Comparison of ENCODE assay signal across 17 cellular contexts in genomic region chr13:32535748-32536147, GRCh38. TPM values are rescaled to one million over a fixed set of nuclear protein-coding genes. Genes with fewer than 3 reads are reported as not detected.
DNase-seq lines count a peak whose midpoint lies in the region; ATAC-seq, FAIRE-seq and TF ChIP-seq lines count a peak whose summit lies in the region.
"Had no signal": no experiment of that assay in that cellular context is flagged by ENCODE, and none has a peak within 500 bp of the region (broad histone marks: within the 10 kb centered on the region; RNA-seq: fewer than 3 reads in every experiment).

No MANE protein-coding gene starts in this region.

- 86 to 98% (median 94%) methylated on average over 2 of the region's 2 CpGs for WGBS in small intestine, 3 donors
- WGBS in lower leg skin, 2 donors = 92 to 93% methylated on average over 2 of the region's 2 CpGs

- peak overlapping the region in 6 of 7 donors; percentile 0 to 80 (median 40) for H3K27ac Mint-ChIP-seq in CD4-positive, alpha-beta memory T cell
- H3K27ac Mint-ChIP-seq in activated T-helper 2 cell treated with anti-CD3 and anti-CD28 coated beads, Interferon-gamma antibody, Interleukin-2, Interleukin-4, amounts not matched to agents 10 μg/mL and 5 μg/mL and 100 μg/mL, durations not matched to agents 14 hours and 24 hours and 36 hours = peak overlapping the region; percentile 76
- peak overlapping the region in 8 of 9 donors; percentile 3 to 69 (median 16) for H3K27ac Mint-ChIP-seq in naive thymus-derived CD4-positive, alpha-beta T cell

- H3K9me3 ChIP-seq in BLaER1 treated with 17β-estradiol and CSF1 and Interleukin-3, amounts not matched to agents 10 nM and 100 nM (replicated peaks in 1 of 11) = peaks cover 0 to 27% (median 13%) of the 10 kb centered on the region in 11 experiments; a peak in 12 of 22 replicates
- H3K9me3 ChIP-seq in CD4-positive, alpha-beta memory T cell (ENCODE audit: control insufficient read depth in 1 of 2, low read length in 2 of 2) = no peaks in the 10 kb centered on the region
- H3K9me3 ChIP-seq in naive thymus-derived CD4-positive, alpha-beta T cell (ENCODE audit: control insufficient read depth in 2 of 3, low read length in 3 of 3) = no peaks in the 10 kb centered on the region
- H3K9me3 ChIP-seq in small intestine (ENCODE audit: control insufficient read depth, low read depth) = no peaks in the 10 kb centered on the region
- H3K9me3 ChIP-seq: MG63, tibial nerve had no signal

- H3K4me3 ChIP-seq in BLaER1 treated with 17β-estradiol and CSF1 and Interleukin-3, amounts not matched to agents 10 nM and 100 nM = peak overlapping the region in 1 of 10 experiments; percentile 3; a peak in 2 of 20 replicates
- H3K4me3 ChIP-seq in CD4-positive, alpha-beta memory T cell (ENCODE audit: low read length in 2 of 2) = no peak overlapping the region
- peak overlapping the region; percentile 18 for H3K4me3 ChIP-seq in naive thymus-derived CD4-positive, alpha-beta T cell (ENCODE audit: low read length)
- H3K4me3 ChIP-seq in small intestine (ENCODE audit: low read depth in 1 of 2, low read length in 2 of 2) (no peak overlapping the region), lower leg skin (ENCODE audit: low read depth, poor library complexity, severe bottlenecking) (no peak overlapping the region)
- H3K4me3 ChIP-seq: MG63, tibial nerve had no signal

- H3K9me3 Mint-ChIP-seq in CD4-positive, alpha-beta memory T cell = no peaks in the 10 kb centered on the region
- no peaks in the 10 kb centered on the region for H3K9me3 Mint-ChIP-seq in activated T-helper 2 cell treated with anti-CD3 and anti-CD28 coated beads, Interferon-gamma antibody, Interleukin-2, Interleukin-4, amounts not matched to agents 10 μg/mL and 5 μg/mL and 100 μg/mL, durations not matched to agents 14 hours and 24 hours and 36 hours
- H3K9me3 Mint-ChIP-seq in naive thymus-derived CD4-positive, alpha-beta T cell = peaks cover 0 to 5% (median 0%) of the 10 kb centered on the region in 11 donors
- H3K9me3 Mint-ChIP-seq: CD14-positive monocyte had no signal

- CTCF ChIA-PET in CD4-positive, alpha-beta memory T cell (lab: Charles Lee; ENCODE audit: partially characterized antibody) = interaction anchor here (1.2 kb wide), 1 partner anchor 133 kb away, joined by 3 read pairs; no protein-coding TSS in a partner anchor
- CTCF ChIA-PET in naive thymus-derived CD4-positive, alpha-beta T cell (lab: Charles Lee) = no interaction called here

- H3K27ac ChIP-seq in BLaER1 treated with 17β-estradiol and CSF1 and Interleukin-3, amounts not matched to agents 10 nM and 100 nM = no peak overlapping the region
- H3K27ac ChIP-seq in CD4-positive, alpha-beta memory T cell (ENCODE audit: low read depth, low read length) = no peak overlapping the region
- H3K27ac ChIP-seq in naive thymus-derived CD4-positive, alpha-beta T cell (ENCODE audit: low read depth, low read length) = no peak overlapping the region
- no peak overlapping the region for H3K27ac ChIP-seq in small intestine (ENCODE audit: low read depth in 1 of 2, low read length in 1 of 2)
- H3K27ac ChIP-seq: tibial nerve had no signal

- intact Hi-C loops in CD4-positive, alpha-beta memory T cell (cut with micrococcal nuclease) = loop anchor here (10.0 kb wide), 2 partner anchors 1279 to 1331 kb away; partner anchors contain the start of gene RFC3
- intact Hi-C loops in activated T-helper 2 cell treated with anti-CD3 and anti-CD28 coated beads, Interferon-gamma antibody, Interleukin-2, Interleukin-4, amounts not matched to agents 10 μg/mL and 5 μg/mL and 100 μg/mL, durations not matched to agents 14 hours and 24 hours and 36 hours (cut with micrococcal nuclease) = loop anchor here (10.0 kb wide), 1 partner anchor 501 kb away; the partner anchor contains the start of gene FRY
- intact Hi-C loops in naive thymus-derived CD4-positive, alpha-beta T cell (cut with micrococcal nuclease) = loop anchor here (5.0 to 10.0 kb wide), 11 partner anchors 68 to 1371 kb away; partner anchors contain the start of genes FRY (in 1 of the 2), HSPH1 (in 1 of the 2) and RFC3 (in 1 of the 2)
- intact Hi-C loops in lower leg skin (cut with DNase I; ENCODE audit: low total_unique reads) = no loop called here

- no peak for TF ChIP-seq CTCF in lower leg skin (IDR thresholded peaks at IDR 0.05)

- POLR2A ChIA-PET in CD4-positive, alpha-beta memory T cell (lab: Charles Lee; ENCODE audit: partially characterized antibody) = no interaction called here
- POLR2A ChIA-PET in naive thymus-derived CD4-positive, alpha-beta T cell (lab: Charles Lee) = interaction anchor here (0.7 kb wide), 1 partner anchor 13 kb away, joined by 3 read pairs; no protein-coding TSS in a partner anchor

- no peak for TF ChIP-seq POLR2A in lower leg skin (IDR thresholded peaks at IDR 0.05)

- H3K9ac ChIP-seq in BLaER1 treated with 17β-estradiol and CSF1 and Interleukin-3, amounts not matched to agents 10 nM and 100 nM = no peak overlapping the region; a peak in 1 of 22 replicates

- H3K4me1 ChIP-seq in BLaER1 treated with 17β-estradiol and CSF1 and Interleukin-3, amounts not matched to agents 10 nM and 100 nM = peaks cover 15 to 72% (median 35%) of the 10 kb centered on the region in 10 experiments; a peak in 18 of 20 replicates
- H3K4me1 ChIP-seq in CD4-positive, alpha-beta memory T cell (ENCODE audit: insufficient read depth, low read length) = peaks cover 69% of the 10 kb centered on the region
- H3K4me1 ChIP-seq in naive thymus-derived CD4-positive, alpha-beta T cell (ENCODE audit: control insufficient read depth in 2 of 2, insufficient read depth in 2 of 2, low read length in 2 of 2) = peaks cover 52 to 58% of the 10 kb centered on the region in 2 donors
- peaks cover 0 to 7% of the 10 kb centered on the region in 2 donors for H3K4me1 ChIP-seq in small intestine (ENCODE audit: control insufficient read depth in 2 of 2, insufficient read depth in 1 of 2, low read depth in 1 of 2, low read length in 1 of 2)

- no peak for FAIRE-seq in small intestine (lab: Jason Lieb, UNC)
- FAIRE-seq: endothelial cell of umbilical vein, keratinocyte had no signal

- DNase-seq in CD4-positive, alpha-beta memory T cell = no peak
- no peak for DNase-seq in activated T-helper 2 cell treated with anti-CD3 and anti-CD28 coated beads, Interferon-gamma antibody, Interleukin-2, Interleukin-4, amounts not matched to agents 10 μg/mL and 5 μg/mL and 100 μg/mL, durations not matched to agents 14 hours and 24 hours and 36 hours (ENCODE audit: low spot score)
- no peak for DNase-seq in naive thymus-derived CD4-positive, alpha-beta T cell
- DNase-seq in small intestine = no peak
- DNase-seq in lower leg skin (ENCODE audit: low spot score in 2 of 2) = no peak
- DNase-seq: activated naive CD4-positive, alpha-beta T cell; cerebellar nuclear complex; MG63; midbrain; NCI-H2029 treated with DMSO at 0.1 percent for 48 hours; NCI-H748 treated with DMSO at 0.1 percent for 48 hours had no signal

- H3K4me3 Mint-ChIP-seq in CD4-positive, alpha-beta memory T cell = peak overlapping the region in 7 of 8 donors; percentile 23 to 74 (median 71)
- H3K4me3 Mint-ChIP-seq in activated T-helper 2 cell treated with anti-CD3 and anti-CD28 coated beads, Interferon-gamma antibody, Interleukin-2, Interleukin-4, amounts not matched to agents 10 μg/mL and 5 μg/mL and 100 μg/mL, durations not matched to agents 14 hours and 24 hours and 36 hours (ENCODE audit: low read depth) = peak overlapping the region; percentile 26
- peak overlapping the region; percentile 6 to 83 (median 63) for H3K4me3 Mint-ChIP-seq in naive thymus-derived CD4-positive, alpha-beta T cell
- H3K4me3 Mint-ChIP-seq: CD14-positive monocyte had no signal

- ATAC-seq in naive thymus-derived CD4-positive, alpha-beta T cell = no peak
- no peak for ATAC-seq in HG03175 (IDR thresholded peaks at IDR 0.05; ENCODE audit: unreplicated experiment)

- H3K4me2 ChIP-seq in BLaER1 treated with 17β-estradiol and CSF1 and Interleukin-3, amounts not matched to agents 10 nM and 100 nM = peak overlapping the region in 10 of 11 experiments; percentile 1 to 95 (median 24); a peak in 13 of 22 replicates

- no peaks in the 10 kb centered on the region for H3K27me3 ChIP-seq in BLaER1 treated with 17β-estradiol and CSF1 and Interleukin-3, amounts not matched to agents 10 nM and 100 nM
- no peaks in the 10 kb centered on the region for H3K27me3 ChIP-seq in CD4-positive, alpha-beta memory T cell (ENCODE audit: insufficient read depth, low read length)
- no peaks in the 10 kb centered on the region for H3K27me3 ChIP-seq in naive thymus-derived CD4-positive, alpha-beta T cell (ENCODE audit: control insufficient read depth in 2 of 2, insufficient read depth in 2 of 2, low read length in 2 of 2)
- H3K27me3 ChIP-seq in small intestine (ENCODE audit: control insufficient read depth in 2 of 2, insufficient read depth in 2 of 2, low read length in 2 of 2) = no peaks in the 10 kb centered on the region
- H3K27me3 ChIP-seq: MG63, tibial nerve had no signal

- H3K36me3 Mint-ChIP-seq in CD4-positive, alpha-beta memory T cell = peaks cover 32 to 57% of the 10 kb centered on the region in 2 donors
- peaks cover 55% of the 10 kb centered on the region for H3K36me3 Mint-ChIP-seq in activated T-helper 2 cell treated with anti-CD3 and anti-CD28 coated beads, Interferon-gamma antibody, Interleukin-2, Interleukin-4, amounts not matched to agents 10 μg/mL and 5 μg/mL and 100 μg/mL, durations not matched to agents 14 hours and 24 hours and 36 hours (ENCODE audit: low read depth)
- peaks cover 21 to 43% (median 36%) of the 10 kb centered on the region in 5 donors for H3K36me3 Mint-ChIP-seq in naive thymus-derived CD4-positive, alpha-beta T cell

- peaks cover 10 to 53% (median 19%) of the 10 kb centered on the region in 11 experiments; a peak in 16 of 22 replicates for H4K20me1 ChIP-seq in BLaER1 treated with 17β-estradiol and CSF1 and Interleukin-3, amounts not matched to agents 10 nM and 100 nM

- peaks cover 40 to 64% (median 56%) of the 10 kb centered on the region in 11 experiments for H3K36me3 ChIP-seq in BLaER1 treated with 17β-estradiol and CSF1 and Interleukin-3, amounts not matched to agents 10 nM and 100 nM
- peaks cover 17% of the 10 kb centered on the region for H3K36me3 ChIP-seq in CD4-positive, alpha-beta memory T cell (ENCODE audit: insufficient read depth, low read length)
- peaks cover 4 to 17% (median 5%) of the 10 kb centered on the region in 3 experiments for H3K36me3 ChIP-seq in naive thymus-derived CD4-positive, alpha-beta T cell (ENCODE audit: control insufficient read depth in 2 of 3, insufficient read depth in 3 of 3, low read length in 3 of 3)
- H3K36me3 ChIP-seq in small intestine (ENCODE audit: control insufficient read depth in 2 of 2, insufficient read depth in 2 of 2, low read length in 2 of 2) = peaks cover 0 to 3% of the 10 kb centered on the region in 2 donors

- H3K27me3 Mint-ChIP-seq in CD4-positive, alpha-beta memory T cell = no peaks in the 10 kb centered on the region
- H3K27me3 Mint-ChIP-seq in activated T-helper 2 cell treated with anti-CD3 and anti-CD28 coated beads, Interferon-gamma antibody, Interleukin-2, Interleukin-4, amounts not matched to agents 10 μg/mL and 5 μg/mL and 100 μg/mL, durations not matched to agents 14 hours and 24 hours and 36 hours (ENCODE audit: low read depth) = no peaks in the 10 kb centered on the region
- H3K27me3 Mint-ChIP-seq in naive thymus-derived CD4-positive, alpha-beta T cell = no peaks in the 10 kb centered on the region

- peaks cover 54 to 84% (median 71%) of the 10 kb centered on the region in 4 donors for H3K4me1 Mint-ChIP-seq in CD4-positive, alpha-beta memory T cell
- H3K4me1 Mint-ChIP-seq in activated T-helper 2 cell treated with anti-CD3 and anti-CD28 coated beads, Interferon-gamma antibody, Interleukin-2, Interleukin-4, amounts not matched to agents 10 μg/mL and 5 μg/mL and 100 μg/mL, durations not matched to agents 14 hours and 24 hours and 36 hours (ENCODE audit: low read depth) = peaks cover 57% of the 10 kb centered on the region
- peaks cover 52 to 85% (median 77%) of the 10 kb centered on the region in 7 donors for H3K4me1 Mint-ChIP-seq in naive thymus-derived CD4-positive, alpha-beta T cell

RNA-seq across cellular contexts. Expression of gene N4BP2L2, which starts 2.8 kb away (rescaled TPM):
- 100 to 1,000 TPM; 337 to 351 TPM for total RNA-seq in CD4-positive, alpha-beta memory T cell
- polyA plus RNA-seq in CD4-positive, alpha-beta memory T cell = 100 to 1,000 TPM; 144 to 149 TPM
- 94.3 and 105 TPM in 2 replicates for total RNA-seq in activated T-helper 2 cell treated with anti-CD3 and anti-CD28 coated beads, Interferon-gamma antibody, Interleukin-2, Interleukin-4, amounts not matched to agents 10 μg/mL and 5 μg/mL and 100 μg/mL, durations not matched to agents 14 hours and 24 hours and 36 hours
- 100 to 1,000 TPM; 136 to 358 (median 226) TPM for total RNA-seq in naive thymus-derived CD4-positive, alpha-beta T cell
- polyA plus RNA-seq in naive thymus-derived CD4-positive, alpha-beta T cell = 100 to 1,000 TPM; 129 to 204 TPM
- polyA plus RNA-seq in small intestine = 10 to 100 TPM; 31.9 to 45.0 (median 34.6) TPM
- total RNA-seq in lower leg skin = 100 to 1,000 TPM in 3 of 4 donors, 10 to 100 TPM in 1; 96.6 to 154 (median 131) TPM

RNA-seq across cellular contexts. Expression of gene PDS5B, which starts 50.5 kb away (rescaled TPM):
- total RNA-seq in CD4-positive, alpha-beta memory T cell = 10 to 100 TPM; 56.1 to 56.3 TPM
- polyA plus RNA-seq in CD4-positive, alpha-beta memory T cell = 10 to 100 TPM; 28.7 TPM
- total RNA-seq in activated T-helper 2 cell treated with anti-CD3 and anti-CD28 coated beads, Interferon-gamma antibody, Interleukin-2, Interleukin-4, amounts not matched to agents 10 μg/mL and 5 μg/mL and 100 μg/mL, durations not matched to agents 14 hours and 24 hours and 36 hours = 58.5 and 63.1 TPM in 2 replicates
- 10 to 100 TPM; 43.3 to 68.0 (median 52.1) TPM for total RNA-seq in naive thymus-derived CD4-positive, alpha-beta T cell
- polyA plus RNA-seq in naive thymus-derived CD4-positive, alpha-beta T cell = 10 to 100 TPM; 36.0 to 37.2 TPM
- polyA plus RNA-seq in small intestine = 1 to 10 TPM; 6.5 to 8.8 (median 6.8) TPM
- total RNA-seq in lower leg skin = 10 to 100 TPM; 18.5 to 25.4 (median 23.4) TPM

Comparison
In these comparisons a context has a peak if more than half of its experiments do, and no peak if none do; other contexts are left out.
1. H3K27ac Mint-ChIP-seq: peak in every context shown above with its lines; median percentile 76 in activated T-helper 2 cell treated with anti-CD3 and anti-CD28 coated beads, Interferon-gamma antibody, Interleukin-2, Interleukin-4, amounts not matched to agents 10 μg/mL and 5 μg/mL and 100 μg/mL, durations not matched to agents 14 hours and 24 hours and 36 hours; 40 in CD4-positive, alpha-beta memory T cell; 16 in naive thymus-derived CD4-positive, alpha-beta T cell.